In the genomic region with DNA sequence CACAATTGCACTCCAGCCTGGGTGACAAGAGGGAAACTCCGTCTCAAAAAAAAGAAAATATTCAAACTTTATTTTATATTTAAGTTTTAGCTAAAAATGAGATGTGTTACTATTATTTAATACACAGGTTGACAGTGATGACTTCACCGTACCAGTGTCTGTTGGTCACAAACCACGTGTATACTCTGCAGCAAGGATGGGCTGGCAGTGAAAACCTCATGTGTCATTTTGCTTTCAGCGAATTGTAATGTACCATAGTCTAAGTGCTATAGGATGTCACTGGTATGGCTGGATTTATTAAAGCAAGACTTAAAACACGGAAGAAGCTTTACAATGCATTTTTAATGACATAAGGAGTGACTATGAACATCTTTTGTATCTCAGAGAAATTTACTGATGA, we compare ENCODE assay signal across 1 cellular context.
TF ChIP-seq lines count a peak whose summit lies in the region.

No MANE protein-coding gene starts in this region.

TF ChIP-seq in HepG2, 621 proteins besides CTCF, POLR2A, EP300 and RAD21:
- TF ChIP-seq, protein P1, sequence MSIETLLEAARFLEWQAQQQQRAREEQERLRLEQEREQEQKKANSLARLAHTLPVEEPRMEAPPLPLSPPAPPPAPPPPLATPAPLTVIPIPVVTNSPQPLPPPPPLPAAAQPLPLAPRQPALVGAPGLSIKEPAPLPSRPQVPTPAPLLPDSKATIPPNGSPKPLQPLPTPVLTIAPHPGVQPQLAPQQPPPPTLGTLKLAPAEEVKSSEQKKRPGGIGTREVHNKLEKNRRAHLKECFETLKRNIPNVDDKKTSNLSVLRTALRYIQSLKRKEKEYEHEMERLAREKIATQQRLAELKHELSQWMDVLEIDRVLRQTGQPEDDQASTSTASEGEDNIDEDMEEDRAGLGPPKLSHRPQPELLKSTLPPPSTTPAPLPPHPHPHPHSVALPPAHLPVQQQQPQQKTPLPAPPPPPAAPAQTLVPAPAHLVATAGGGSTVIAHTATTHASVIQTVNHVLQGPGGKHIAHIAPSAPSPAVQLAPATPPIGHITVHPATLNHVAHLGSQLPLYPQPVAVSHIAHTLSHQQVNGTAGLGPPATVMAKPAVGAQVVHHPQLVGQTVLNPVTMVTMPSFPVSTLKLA (IDR thresholded peaks at IDR 0.05), result peak; percentile 90
- TF ChIP-seq PPARG (CRISPR knock-in tag; conservative IDR thresholded peaks at IDR 0.05), result no peak
